10 cellular contexts compared by ENCODE assay signal in genomic region chr19:46298477-46299003, GRCh38. TPM values are rescaled to one million over a fixed set of nuclear protein-coding genes. Genes with fewer than 3 reads are reported as not detected.
DNase-seq lines count a peak whose midpoint lies in the region; ATAC-seq, FAIRE-seq and TF ChIP-seq lines count a peak whose summit lies in the region.
"Had no signal": no experiment of that assay in that cellular context is flagged by ENCODE, and none has a peak within 500 bp of the region (broad histone marks: within the 10 kb centered on the region; RNA-seq: fewer than 3 reads in every experiment).

No MANE protein-coding gene starts in this region.

- H2AFZ ChIP-seq in ACC112 (ENCODE audit: low read length, unreplicated experiment): no peak overlapping the region

- no peaks in the 10 kb centered on the region for H3K36me3 Mint-ChIP-seq in activated CD4-positive, alpha-beta T cell treated with anti-CD3 and anti-CD28 coated beads for 36 hours (ENCODE audit: low read depth)

- no peaks in the 10 kb centered on the region for H3K27me3 ChIP-seq in ACC112 (ENCODE audit: insufficient read depth, low read length)
- no peaks in the 10 kb centered on the region for H3K27me3 ChIP-seq in pancreas

- intact Hi-C loops in pancreas (cut with DNase I): no loop called here
- intact Hi-C loops in activated CD4-positive, alpha-beta T cell treated with anti-CD3 and anti-CD28 coated beads for 36 hours (cut with DNase I, micrococcal nuclease): no loop called here

- no peaks in the 10 kb centered on the region for H3K9me3 Mint-ChIP-seq in activated CD4-positive, alpha-beta T cell treated with anti-CD3 and anti-CD28 coated beads for 36 hours (ENCODE audit: low read depth)

- no peak overlapping the region for H3K4me3 Mint-ChIP-seq in activated CD4-positive, alpha-beta T cell treated with anti-CD3 and anti-CD28 coated beads for 36 hours
- H3K4me3 Mint-ChIP-seq: activated CD8-positive, alpha-beta T cell treated with anti-CD3 and anti-CD28 coated beads, Interleukin-2, amount 10 ng/mL, durations not matched to agents 7 days and 5 days had no signal

- peaks cover 38% of the 10 kb centered on the region for H3K4me1 ChIP-seq in ACC112 (ENCODE audit: control insufficient read depth, insufficient read depth, low read length, unreplicated experiment)
- peaks cover 3 to 16% (median 6%) of the 10 kb centered on the region in 3 donors for H3K4me1 ChIP-seq in pancreas

- no peaks in the 10 kb centered on the region for H3K9me3 ChIP-seq in pancreas

- FAIRE-seq in pancreas (lab: Jason Lieb, UNC): no peak

- ATAC-seq in SK-N-SH treated with all-trans-retinoic acid at 6 μM for 48 hours (peak; percentile 11; the same call in 2 of the 3 replicates), pancreas (peak in 2 of 4 donors; percentile 0 to 2)
- no peak for ATAC-seq in activated CD4-positive, alpha-beta T cell treated with anti-CD3 and anti-CD28 coated beads for 36 hours
- ATAC-seq: activated CD8-positive, alpha-beta T cell treated with anti-CD3 and anti-CD28 coated beads, Interleukin-2, amount 10 ng/mL, durations not matched to agents 7 days and 5 days had no signal

- H3K27ac Mint-ChIP-seq in activated CD4-positive, alpha-beta T cell treated with anti-CD3 and anti-CD28 coated beads for 36 hours: no peak overlapping the region
- H3K27ac Mint-ChIP-seq: activated CD8-positive, alpha-beta T cell treated with anti-CD3 and anti-CD28 coated beads, Interleukin-2, amount 10 ng/mL, durations not matched to agents 7 days and 5 days had no signal

- peak overlapping the region; percentile 76 for H3K4me3 ChIP-seq in ACC112 (ENCODE audit: low read depth, low read length)
- peak overlapping the region; percentile 79 for H3K4me3 ChIP-seq in fibroblast of pulmonary artery (replicated peaks; ENCODE audit: low read depth, low read length)
- peak overlapping the region in 2 of 4 donors; percentile 27 to 28 for H3K4me3 ChIP-seq in pancreas

- no peak for DNase-seq in fibroblast of pulmonary artery (ENCODE audit: low read depth)
- peak in 1 of 6 donors; percentile 11 for DNase-seq in pancreas
- no peak for DNase-seq in DMS114 treated with DMSO at 0.1 percent for 48 hours (lab: John Stamatoyannopoulos, UW; ENCODE audit: unreplicated experiment)
- no peak for DNase-seq in activated CD8-positive, alpha-beta memory T cell treated with anti-CD3 and anti-CD28 coated beads, Interleukin-2, amount 50 U/mL, for 4 hours
- no peak for DNase-seq in T-helper 2 cell
- no peak for DNase-seq in activated CD4-positive, alpha-beta T cell treated with anti-CD3 and anti-CD28 coated beads for 36 hours
- DNase-seq: activated CD8-positive, alpha-beta T cell treated with anti-CD3 and anti-CD28 coated beads, Interleukin-2, amount 10 ng/mL, durations not matched to agents 7 days and 5 days had no signal

- peak overlapping the region; percentile 21; the same call in 1 of the 2 replicates for H3K27ac ChIP-seq in ACC112 (ENCODE audit: low read depth, low read length)
- peak overlapping the region; percentile 57 to 78 (median 74) for H3K27ac ChIP-seq in pancreas

- H3K4me1 Mint-ChIP-seq in activated CD4-positive, alpha-beta T cell treated with anti-CD3 and anti-CD28 coated beads for 36 hours: no peaks in the 10 kb centered on the region

- CTCF ChIA-PET in activated CD4-positive, alpha-beta T cell treated with anti-CD3 and anti-CD28 coated beads for 36 hours (lab: Charles Lee): no interaction called here

- TF ChIP-seq CTCF in fibroblast of pulmonary artery (IDR thresholded peaks at IDR 0.05; ENCODE audit: low read length, missing control alignments) (no peak), pancreas (IDR thresholded peaks at IDR 0.05) (no peak)

- 6 to 13% methylated on average over 7 of the region's 7 CpGs for WGBS in pancreas, 2 donors

- H3K36me3 ChIP-seq in ACC112 (ENCODE audit: insufficient read depth, low read length) (no peaks in the 10 kb centered on the region), pancreas (no peaks in the 10 kb centered on the region)

- POLR2A ChIA-PET in activated CD4-positive, alpha-beta T cell treated with anti-CD3 and anti-CD28 coated beads for 36 hours (lab: Charles Lee): no interaction called here

- H3K27me3 Mint-ChIP-seq in activated CD4-positive, alpha-beta T cell treated with anti-CD3 and anti-CD28 coated beads for 36 hours: peaks cover 20% of the 10 kb centered on the region

- peaks cover 7% of the 10 kb centered on the region for H3K79me2 ChIP-seq in ACC112 (ENCODE audit: control insufficient read depth, insufficient read depth, low read length, unreplicated experiment)

TF ChIP-seq in SK-N-SH treated with all-trans-retinoic acid at 6 μM for 48 hours, 23 proteins besides CTCF, POLR2A, EP300 and RAD21:
- no peak for TF ChIP-seq ZFP3 (CRISPR knock-in tag; IDR thresholded peaks at IDR 0.05)
- no peak for TF ChIP-seq SNAI2 (CRISPR knock-in tag; IDR thresholded peaks at IDR 0.05)
- no peak for TF ChIP-seq GLIS3 (CRISPR knock-in tag; IDR thresholded peaks at IDR 0.05)
- TF ChIP-seq CSDC2 (CRISPR knock-in tag; IDR thresholded peaks at IDR 0.05): no peak
TF ChIP-seq in SK-N-SH treated with all-trans-retinoic acid at 6 μM for 48 hours: peak in this region for 0.

RNA-seq across cellular contexts. Expression of gene HIF3A, which starts 1.7 kb away (rescaled TPM):
- 10 to 100 TPM in 1 of 6 donors, 1 to 10 TPM in 4, under 1 TPM in 1; 0.71 to 12.7 (median 5.1) TPM for total RNA-seq in pancreas
- polyA plus RNA-seq in pancreas: 10 to 100 TPM; 23.8 to 27.6 TPM
- total RNA-seq in activated CD4-positive, alpha-beta T cell treated with anti-CD3 and anti-CD28 coated beads for 36 hours: not detected
- total RNA-seq: activated CD8-positive, alpha-beta T cell treated with anti-CD3 and anti-CD28 coated beads, Interleukin-2, amount 10 ng/mL, durations not matched to agents 7 days and 5 days had no signal
- polyA plus RNA-seq: BJ had no signal

RNA-seq across cellular contexts. Expression of gene PPP5C, which starts 48.3 kb away (rescaled TPM):
- total RNA-seq in pancreas: 10 to 100 TPM; 16.7 to 28.0 (median 22.6) TPM
- polyA plus RNA-seq in pancreas: 10 to 100 TPM; 41.7 to 53.9 TPM
- 100 to 1,000 TPM in 1 of 2 experiments, 10 to 100 TPM in 1; 100.0 to 129 TPM for total RNA-seq in activated CD4-positive, alpha-beta T cell treated with anti-CD3 and anti-CD28 coated beads for 36 hours
